ENCODE assay signal across 8 cellular contexts in genomic region chr7:97117035-97117371, GRCh38.
A peak's percentile ranks its signal among the peaks of the same experiment; 100 is the strongest.
DNase-seq lines count a peak whose midpoint lies in the region; TF ChIP-seq lines count a peak whose summit lies in the region.

No MANE protein-coding gene starts in this region.

- H3K4me3 ChIP-seq in BLaER1 treated with 17β-estradiol and CSF1 and Interleukin-3, amounts not matched to agents 10 nM and 100 nM, result peak overlapping the region in 9 of 10 experiments; percentile 4 to 73 (median 66); a peak in 14 of 20 replicates
- H3K4me3 ChIP-seq in NT2/D1 (ENCODE audit: insufficient read length, low read depth), result peak overlapping the region; percentile 25
- H3K4me3 ChIP-seq in endocrine pancreas (ENCODE audit: control insufficient read depth, insufficient read depth, low read length), result peak overlapping the region; percentile 94

- DNase-seq in NT2/D1 (ENCODE audit: low read depth, low spot score), result no peak
- DNase-seq in stimulated activated CD4-positive, alpha-beta T cell treated with anti-CD3 and anti-CD28 coated beads, Interleukin-15, amount 100 ng/mL, for 24 hours, result no peak
- no peak for DNase-seq in UCSD-AML1 (lab: John Stamatoyannopoulos, UW; ENCODE audit: unreplicated experiment)
- no peak for DNase-seq in GM10266 (ENCODE audit: extremely low spot score)
- no peak for DNase-seq in NCI-H82 treated with DMSO at 0.1 percent for 48 hours (lab: John Stamatoyannopoulos, UW; ENCODE audit: unreplicated experiment)

- peaks cover 14 to 26% (median 19%) of the 10 kb centered on the region in 11 experiments for H3K9me3 ChIP-seq in BLaER1 treated with 17β-estradiol and CSF1 and Interleukin-3, amounts not matched to agents 10 nM and 100 nM (replicated peaks in 1 of 11)
- no peaks in the 10 kb centered on the region; the same call in 1 of the 2 replicates for H3K9me3 ChIP-seq in NT2/D1 (ENCODE audit: insufficient read depth, low read length)
- no peaks in the 10 kb centered on the region for H3K9me3 ChIP-seq in endocrine pancreas (ENCODE audit: control insufficient read depth, low read length)

- H3K9me3 Mint-ChIP-seq in nephron, result no peaks in the 10 kb centered on the region

- TF ChIP-seq CTCF in nephron (IDR thresholded peaks at IDR 0.05; ENCODE audit: unreplicated experiment in 3 of 3) (no peak), GM10266 (IDR thresholded peaks at IDR 0.05; ENCODE audit: control insufficient read depth, insufficient read depth, low read depth, missing control alignments) (no peak)

- peaks cover 21 to 33% (median 30%) of the 10 kb centered on the region in 10 experiments for H3K4me1 ChIP-seq in BLaER1 treated with 17β-estradiol and CSF1 and Interleukin-3, amounts not matched to agents 10 nM and 100 nM
- no peaks in the 10 kb centered on the region for H3K4me1 ChIP-seq in NT2/D1 (ENCODE audit: insufficient read depth, insufficient read length)
- H3K4me1 ChIP-seq in endocrine pancreas (ENCODE audit: control insufficient read depth, insufficient read depth, low read length), result peaks cover 13% of the 10 kb centered on the region

- H3K4me3 Mint-ChIP-seq in nephron, result peak overlapping the region; percentile 91 to 98 (median 97)

- peaks cover 37% of the 10 kb centered on the region for H3K4me1 Mint-ChIP-seq in nephron

- H4K20me1 ChIP-seq in BLaER1 treated with 17β-estradiol and CSF1 and Interleukin-3, amounts not matched to agents 10 nM and 100 nM, result no peaks in the 10 kb centered on the region

- peak overlapping the region; percentile 91 to 97 (median 96) for H3K27ac Mint-ChIP-seq in nephron

- H3K27ac ChIP-seq in BLaER1 treated with 17β-estradiol and CSF1 and Interleukin-3, amounts not matched to agents 10 nM and 100 nM, result peak overlapping the region; percentile 76 to 93 (median 85); a peak in 21 of 22 replicates

- H3K36me3 Mint-ChIP-seq in nephron (ENCODE audit: low read depth), result peaks cover 9% of the 10 kb centered on the region

- H3K27me3 ChIP-seq in BLaER1 treated with 17β-estradiol and CSF1 and Interleukin-3, amounts not matched to agents 10 nM and 100 nM, result peaks cover 0 to 9% (median 6%) of the 10 kb centered on the region in 11 experiments; a peak in 7 of 22 replicates
- no peaks in the 10 kb centered on the region for H3K27me3 ChIP-seq in NT2/D1 (ENCODE audit: insufficient read depth, insufficient read length)
- no peaks in the 10 kb centered on the region for H3K27me3 ChIP-seq in endocrine pancreas (ENCODE audit: control insufficient read depth, insufficient read depth, low read length)

- no peaks in the 10 kb centered on the region for H3K36me3 ChIP-seq in BLaER1 treated with 17β-estradiol and CSF1 and Interleukin-3, amounts not matched to agents 10 nM and 100 nM
- H3K36me3 ChIP-seq in NT2/D1 (ENCODE audit: insufficient read depth, insufficient read length, low read length) (no peaks in the 10 kb centered on the region), endocrine pancreas (ENCODE audit: control insufficient read depth, insufficient read depth, low read length) (no peaks in the 10 kb centered on the region)

- peaks cover 3% of the 10 kb centered on the region for H3K27me3 Mint-ChIP-seq in nephron (ENCODE audit: low read depth)

- peak overlapping the region; percentile 44 to 83 (median 72); a peak in 21 of 22 replicates for H3K9ac ChIP-seq in BLaER1 treated with 17β-estradiol and CSF1 and Interleukin-3, amounts not matched to agents 10 nM and 100 nM
- H3K9ac ChIP-seq in NT2/D1 (ENCODE audit: insufficient read length, low read depth), result peak overlapping the region; percentile 94
- H3K9ac ChIP-seq in endocrine pancreas (ENCODE audit: control insufficient read depth, insufficient read depth, low read length), result peak overlapping the region; percentile 66

- H3K4me2 ChIP-seq in BLaER1 treated with 17β-estradiol and CSF1 and Interleukin-3, amounts not matched to agents 10 nM and 100 nM, result peak overlapping the region; percentile 40 to 70 (median 64)

Comparison
In these comparisons a context has a peak if more than half of its experiments do, and no peak if none do; other contexts are left out.
1. H3K4me3 ChIP-seq: peak in every context shown above with its lines; median percentile 94 in endocrine pancreas; 66 in BLaER1 treated with 17β-estradiol and CSF1 and Interleukin-3, amounts not matched to agents 10 nM and 100 nM; 25 in NT2/D1.